1 cellular context compared by ENCODE assay signal in the genomic region with DNA sequence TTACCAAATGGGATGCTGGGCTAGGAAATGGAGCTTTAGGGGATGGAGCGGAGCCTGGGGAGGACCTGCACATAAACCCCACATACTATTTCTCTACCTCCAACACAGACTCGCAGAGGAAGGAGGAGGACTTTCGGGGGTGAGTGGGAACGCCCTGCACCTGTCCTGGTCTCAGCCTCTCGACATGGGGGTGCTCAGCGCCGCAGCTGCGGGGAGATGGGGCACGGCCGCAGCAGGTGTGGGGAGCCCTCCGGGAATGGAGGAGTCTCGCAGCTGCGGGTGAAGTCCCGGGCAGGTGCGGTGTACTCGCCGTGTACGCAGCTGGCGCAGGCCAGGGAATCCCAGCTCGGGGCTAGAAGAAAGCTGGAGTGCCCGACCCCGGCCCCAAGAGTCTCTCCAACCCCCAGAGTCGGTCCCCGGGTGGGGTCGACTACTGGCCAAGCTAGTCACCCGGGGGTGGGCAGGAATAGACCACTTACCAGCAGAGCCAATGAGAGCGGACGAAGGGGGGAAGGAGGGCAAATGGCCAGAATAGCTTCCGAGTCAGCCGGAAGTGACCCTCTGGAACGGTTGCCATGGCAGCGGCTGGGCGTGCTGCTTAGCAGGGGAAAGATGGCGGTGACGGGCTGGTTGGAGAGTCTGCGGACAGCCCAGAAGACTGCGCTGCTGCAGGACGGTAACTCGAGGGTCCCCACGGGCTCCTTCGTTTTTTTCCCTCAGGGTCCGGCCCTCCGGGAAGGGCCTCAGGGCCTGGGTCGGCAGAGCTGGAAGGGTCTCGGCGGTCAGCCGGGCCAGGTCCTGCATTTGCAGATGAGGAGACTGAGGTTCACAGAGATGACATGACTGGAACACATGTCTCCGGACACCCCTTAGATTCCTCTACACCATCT.
TF ChIP-seq lines count a peak whose summit lies in the region.

A gene (plus strand): TSS at position 597 of the 890 bp plus-strand sequence. CDS start 16 bp downstream, at position 613.
A gene (minus strand): TSS at position 533 of the 890 bp plus-strand sequence. CDS start 897 bp downstream, outside the sequence.

TF ChIP-seq in HepG2, 621 proteins besides CTCF, POLR2A, EP300 and RAD21 (continued from another document and continues in another):
- TF ChIP-seq, protein P1, sequence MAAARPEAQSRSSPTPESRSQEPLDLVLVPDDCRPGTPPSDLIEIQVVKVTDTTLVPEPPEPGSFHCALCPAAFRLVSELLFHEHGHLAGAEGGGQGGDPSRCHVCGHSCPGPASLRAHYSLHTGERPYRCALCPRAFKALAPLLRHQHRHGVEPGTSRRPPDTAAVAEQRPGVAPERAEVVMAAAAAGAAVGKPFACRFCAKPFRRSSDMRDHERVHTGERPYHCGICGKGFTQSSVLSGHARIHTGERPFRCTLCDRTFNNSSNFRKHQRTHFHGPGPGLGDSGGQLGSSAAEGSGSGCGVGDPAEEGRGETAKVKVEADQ (CRISPR knock-in tag; IDR thresholded peaks at IDR 0.05; ENCODE audit: borderline replicate concordance) = peak; percentile 56; the same call in 1 of the 2 replicates
- TF ChIP-seq MIER3 (CRISPR knock-in tag; IDR thresholded peaks at IDR 0.05; ENCODE audit: borderline replicate concordance) = peak; percentile 45; the same call in 1 of the 2 replicates
- TF ChIP-seq, protein P2, sequence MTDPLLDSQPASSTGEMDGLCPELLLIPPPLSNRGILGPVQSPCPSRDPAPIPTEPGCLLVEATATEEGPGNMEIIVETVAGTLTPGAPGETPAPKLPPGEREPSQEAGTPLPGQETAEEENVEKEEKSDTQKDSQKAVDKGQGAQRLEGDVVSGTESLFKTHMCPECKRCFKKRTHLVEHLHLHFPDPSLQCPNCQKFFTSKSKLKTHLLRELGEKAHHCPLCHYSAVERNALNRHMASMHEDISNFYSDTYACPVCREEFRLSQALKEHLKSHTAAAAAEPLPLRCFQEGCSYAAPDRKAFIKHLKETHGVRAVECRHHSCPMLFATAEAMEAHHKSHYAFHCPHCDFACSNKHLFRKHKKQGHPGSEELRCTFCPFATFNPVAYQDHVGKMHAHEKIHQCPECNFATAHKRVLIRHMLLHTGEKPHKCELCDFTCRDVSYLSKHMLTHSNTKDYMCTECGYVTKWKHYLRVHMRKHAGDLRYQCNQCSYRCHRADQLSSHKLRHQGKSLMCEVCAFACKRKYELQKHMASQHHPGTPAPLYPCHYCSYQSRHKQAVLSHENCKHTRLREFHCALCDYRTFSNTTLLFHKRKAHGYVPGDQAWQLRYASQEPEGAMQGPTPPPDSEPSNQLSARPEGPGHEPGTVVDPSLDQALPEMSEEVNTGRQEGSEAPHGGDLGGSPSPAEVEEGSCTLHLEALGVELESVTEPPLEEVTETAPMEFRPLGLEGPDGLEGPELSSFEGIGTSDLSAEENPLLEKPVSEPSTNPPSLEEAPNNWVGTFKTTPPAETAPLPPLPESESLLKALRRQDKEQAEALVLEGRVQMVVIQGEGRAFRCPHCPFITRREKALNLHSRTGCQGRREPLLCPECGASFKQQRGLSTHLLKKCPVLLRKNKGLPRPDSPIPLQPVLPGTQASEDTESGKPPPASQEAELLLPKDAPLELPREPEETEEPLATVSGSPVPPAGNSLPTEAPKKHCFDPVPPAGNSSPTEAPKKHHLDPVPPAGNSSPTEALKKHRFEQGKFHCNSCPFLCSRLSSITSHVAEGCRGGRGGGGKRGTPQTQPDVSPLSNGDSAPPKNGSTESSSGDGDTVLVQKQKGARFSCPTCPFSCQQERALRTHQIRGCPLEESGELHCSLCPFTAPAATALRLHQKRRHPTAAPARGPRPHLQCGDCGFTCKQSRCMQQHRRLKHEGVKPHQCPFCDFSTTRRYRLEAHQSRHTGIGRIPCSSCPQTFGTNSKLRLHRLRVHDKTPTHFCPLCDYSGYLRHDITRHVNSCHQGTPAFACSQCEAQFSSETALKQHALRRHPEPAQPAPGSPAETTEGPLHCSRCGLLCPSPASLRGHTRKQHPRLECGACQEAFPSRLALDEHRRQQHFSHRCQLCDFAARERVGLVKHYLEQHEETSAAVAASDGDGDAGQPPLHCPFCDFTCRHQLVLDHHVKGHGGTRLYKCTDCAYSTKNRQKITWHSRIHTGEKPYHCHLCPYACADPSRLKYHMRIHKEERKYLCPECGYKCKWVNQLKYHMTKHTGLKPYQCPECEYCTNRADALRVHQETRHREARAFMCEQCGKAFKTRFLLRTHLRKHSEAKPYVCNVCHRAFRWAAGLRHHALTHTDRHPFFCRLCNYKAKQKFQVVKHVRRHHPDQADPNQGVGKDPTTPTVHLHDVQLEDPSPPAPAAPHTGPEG (CRISPR knock-in tag; IDR thresholded peaks at IDR 0.05) = peak; percentile 78; the same call in 1 of the 2 replicates
- no peak for TF ChIP-seq MAFK (conservative IDR thresholded peaks at IDR 0.05 in 1 of 2, IDR thresholded peaks at IDR 0.05 in 1 of 2; ENCODE audit: low read length in 2 of 2)
- TF ChIP-seq ZNF776 (CRISPR knock-in tag; IDR thresholded peaks at IDR 0.05) = no peak; the same call in 1 of the 2 replicates
- TF ChIP-seq TP53 (CRISPR knock-in tag; conservative IDR thresholded peaks at IDR 0.05) = 0 out of 2 replicates have a peak, but pooled peaks have one; percentile 7
- 0 out of 2 replicates have a peak, but pooled peaks have one; percentile 80 for TF ChIP-seq ZNF670 (CRISPR knock-in tag; IDR thresholded peaks at IDR 0.05; ENCODE audit: borderline replicate concordance)
- TF ChIP-seq, protein P3, sequence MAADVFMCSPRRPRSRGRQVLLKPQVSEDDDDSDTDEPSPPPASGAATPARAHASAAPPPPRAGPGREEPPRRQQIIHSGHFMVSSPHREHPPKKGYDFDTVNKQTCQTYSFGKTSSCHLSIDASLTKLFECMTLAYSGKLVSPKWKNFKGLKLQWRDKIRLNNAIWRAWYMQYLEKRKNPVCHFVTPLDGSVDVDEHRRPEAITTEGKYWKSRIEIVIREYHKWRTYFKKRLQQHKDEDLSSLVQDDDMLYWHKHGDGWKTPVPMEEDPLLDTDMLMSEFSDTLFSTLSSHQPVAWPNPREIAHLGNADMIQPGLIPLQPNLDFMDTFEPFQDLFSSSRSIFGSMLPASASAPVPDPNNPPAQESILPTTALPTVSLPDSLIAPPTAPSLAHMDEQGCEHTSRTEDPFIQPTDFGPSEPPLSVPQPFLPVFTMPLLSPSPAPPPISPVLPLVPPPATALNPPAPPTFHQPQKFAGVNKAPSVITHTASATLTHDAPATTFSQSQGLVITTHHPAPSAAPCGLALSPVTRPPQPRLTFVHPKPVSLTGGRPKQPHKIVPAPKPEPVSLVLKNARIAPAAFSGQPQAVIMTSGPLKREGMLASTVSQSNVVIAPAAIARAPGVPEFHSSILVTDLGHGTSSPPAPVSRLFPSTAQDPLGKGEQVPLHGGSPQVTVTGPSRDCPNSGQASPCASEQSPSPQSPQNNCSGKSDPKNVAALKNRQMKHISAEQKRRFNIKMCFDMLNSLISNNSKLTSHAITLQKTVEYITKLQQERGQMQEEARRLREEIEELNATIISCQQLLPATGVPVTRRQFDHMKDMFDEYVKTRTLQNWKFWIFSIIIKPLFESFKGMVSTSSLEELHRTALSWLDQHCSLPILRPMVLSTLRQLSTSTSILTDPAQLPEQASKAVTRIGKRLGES (CRISPR knock-in tag; IDR thresholded peaks at IDR 0.05; ENCODE audit: borderline replicate concordance) = 0 out of 2 replicates have a peak, but pooled peaks have one; percentile 38
- TF ChIP-seq, protein P4, sequence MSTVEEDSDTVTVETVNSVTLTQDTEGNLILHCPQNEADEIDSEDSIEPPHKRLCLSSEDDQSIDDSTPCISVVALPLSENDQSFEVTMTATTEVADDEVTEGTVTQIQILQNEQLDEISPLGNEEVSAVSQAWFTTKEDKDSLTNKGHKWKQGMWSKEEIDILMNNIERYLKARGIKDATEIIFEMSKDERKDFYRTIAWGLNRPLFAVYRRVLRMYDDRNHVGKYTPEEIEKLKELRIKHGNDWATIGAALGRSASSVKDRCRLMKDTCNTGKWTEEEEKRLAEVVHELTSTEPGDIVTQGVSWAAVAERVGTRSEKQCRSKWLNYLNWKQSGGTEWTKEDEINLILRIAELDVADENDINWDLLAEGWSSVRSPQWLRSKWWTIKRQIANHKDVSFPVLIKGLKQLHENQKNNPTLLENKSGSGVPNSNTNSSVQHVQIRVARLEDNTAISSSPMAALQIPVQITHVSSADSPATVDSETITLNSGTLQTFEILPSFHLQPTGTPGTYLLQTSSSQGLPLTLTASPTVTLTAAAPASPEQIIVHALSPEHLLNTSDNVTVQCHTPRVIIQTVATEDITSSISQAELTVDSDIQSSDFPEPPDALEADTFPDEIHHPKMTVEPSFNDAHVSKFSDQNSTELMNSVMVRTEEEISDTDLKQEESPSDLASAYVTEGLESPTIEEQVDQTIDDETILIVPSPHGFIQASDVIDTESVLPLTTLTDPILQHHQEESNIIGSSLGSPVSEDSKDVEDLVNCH (CRISPR knock-in tag; IDR thresholded peaks at IDR 0.05) = no peak
- TF ChIP-seq NFE2L1 (CRISPR knock-in tag; IDR thresholded peaks at IDR 0.05; ENCODE audit: borderline replicate concordance) = no peak
- TF ChIP-seq ATF1 (CRISPR knock-in tag; IDR thresholded peaks at IDR 0.05) = no peak
- peak; percentile 57 for TF ChIP-seq ELF1 (CRISPR knock-in tag; IDR thresholded peaks at IDR 0.05)
- TF ChIP-seq SOX6 (IDR thresholded peaks at IDR 0.05) = no peak
- no peak for TF ChIP-seq SOX6 (CRISPR knock-in tag; IDR thresholded peaks at IDR 0.05)
- peak; percentile 37; the same call in 1 of the 2 replicates for TF ChIP-seq TOE1 (CRISPR knock-in tag; IDR thresholded peaks at IDR 0.05)
- TF ChIP-seq ZNF430 (CRISPR knock-in tag; IDR thresholded peaks at IDR 0.05) = no peak
- TF ChIP-seq, protein P5, sequence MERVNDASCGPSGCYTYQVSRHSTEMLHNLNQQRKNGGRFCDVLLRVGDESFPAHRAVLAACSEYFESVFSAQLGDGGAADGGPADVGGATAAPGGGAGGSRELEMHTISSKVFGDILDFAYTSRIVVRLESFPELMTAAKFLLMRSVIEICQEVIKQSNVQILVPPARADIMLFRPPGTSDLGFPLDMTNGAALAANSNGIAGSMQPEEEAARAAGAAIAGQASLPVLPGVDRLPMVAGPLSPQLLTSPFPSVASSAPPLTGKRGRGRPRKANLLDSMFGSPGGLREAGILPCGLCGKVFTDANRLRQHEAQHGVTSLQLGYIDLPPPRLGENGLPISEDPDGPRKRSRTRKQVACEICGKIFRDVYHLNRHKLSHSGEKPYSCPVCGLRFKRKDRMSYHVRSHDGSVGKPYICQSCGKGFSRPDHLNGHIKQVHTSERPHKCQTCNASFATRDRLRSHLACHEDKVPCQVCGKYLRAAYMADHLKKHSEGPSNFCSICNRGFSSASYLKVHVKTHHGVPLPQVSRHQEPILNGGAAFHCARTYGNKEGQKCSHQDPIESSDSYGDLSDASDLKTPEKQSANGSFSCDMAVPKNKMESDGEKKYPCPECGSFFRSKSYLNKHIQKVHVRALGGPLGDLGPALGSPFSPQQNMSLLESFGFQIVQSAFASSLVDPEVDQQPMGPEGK (CRISPR knock-in tag; IDR thresholded peaks at IDR 0.05) = peak; percentile 88
- TF ChIP-seq ZNF788 (CRISPR knock-in tag; IDR thresholded peaks at IDR 0.05; ENCODE audit: borderline replicate concordance) = peak; percentile 40; the same call in 1 of the 2 replicates
- TF ChIP-seq RELA (CRISPR knock-in tag; IDR thresholded peaks at IDR 0.05) = 0 out of 2 replicates have a peak, but pooled peaks have one; percentile 46
- peak; percentile 78 for TF ChIP-seq NFYB (CRISPR knock-in tag; IDR thresholded peaks at IDR 0.05)
- peak; percentile 73; the same call in 1 of the 2 replicates for TF ChIP-seq FOXK1 (CRISPR knock-in tag; IDR thresholded peaks at IDR 0.05; ENCODE audit: borderline replicate concordance, low read depth)
- TF ChIP-seq, protein P6, sequence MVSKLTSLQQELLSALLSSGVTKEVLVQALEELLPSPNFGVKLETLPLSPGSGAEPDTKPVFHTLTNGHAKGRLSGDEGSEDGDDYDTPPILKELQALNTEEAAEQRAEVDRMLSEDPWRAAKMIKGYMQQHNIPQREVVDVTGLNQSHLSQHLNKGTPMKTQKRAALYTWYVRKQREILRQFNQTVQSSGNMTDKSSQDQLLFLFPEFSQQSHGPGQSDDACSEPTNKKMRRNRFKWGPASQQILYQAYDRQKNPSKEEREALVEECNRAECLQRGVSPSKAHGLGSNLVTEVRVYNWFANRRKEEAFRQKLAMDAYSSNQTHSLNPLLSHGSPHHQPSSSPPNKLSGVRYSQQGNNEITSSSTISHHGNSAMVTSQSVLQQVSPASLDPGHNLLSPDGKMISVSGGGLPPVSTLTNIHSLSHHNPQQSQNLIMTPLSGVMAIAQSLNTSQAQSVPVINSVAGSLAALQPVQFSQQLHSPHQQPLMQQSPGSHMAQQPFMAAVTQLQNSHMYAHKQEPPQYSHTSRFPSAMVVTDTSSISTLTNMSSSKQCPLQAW (CRISPR knock-in tag; IDR thresholded peaks at IDR 0.05) = peak; percentile 60; the same call in 1 of the 2 replicates
- TF ChIP-seq NFATC3 (CRISPR knock-in tag; IDR thresholded peaks at IDR 0.05) = peak; percentile 76; the same call in 1 of the 2 replicates
- TF ChIP-seq AGO2 (optimal IDR thresholded peaks at IDR 0.05; ENCODE audit: low read depth, low read length) = peak; percentile 64
- TF ChIP-seq ZFP36L2 (CRISPR knock-in tag; IDR thresholded peaks at IDR 0.05) = no peak
- TF ChIP-seq ZBTB21 (CRISPR knock-in tag; IDR thresholded peaks at IDR 0.05) = no peak
- TF ChIP-seq, protein P7, sequence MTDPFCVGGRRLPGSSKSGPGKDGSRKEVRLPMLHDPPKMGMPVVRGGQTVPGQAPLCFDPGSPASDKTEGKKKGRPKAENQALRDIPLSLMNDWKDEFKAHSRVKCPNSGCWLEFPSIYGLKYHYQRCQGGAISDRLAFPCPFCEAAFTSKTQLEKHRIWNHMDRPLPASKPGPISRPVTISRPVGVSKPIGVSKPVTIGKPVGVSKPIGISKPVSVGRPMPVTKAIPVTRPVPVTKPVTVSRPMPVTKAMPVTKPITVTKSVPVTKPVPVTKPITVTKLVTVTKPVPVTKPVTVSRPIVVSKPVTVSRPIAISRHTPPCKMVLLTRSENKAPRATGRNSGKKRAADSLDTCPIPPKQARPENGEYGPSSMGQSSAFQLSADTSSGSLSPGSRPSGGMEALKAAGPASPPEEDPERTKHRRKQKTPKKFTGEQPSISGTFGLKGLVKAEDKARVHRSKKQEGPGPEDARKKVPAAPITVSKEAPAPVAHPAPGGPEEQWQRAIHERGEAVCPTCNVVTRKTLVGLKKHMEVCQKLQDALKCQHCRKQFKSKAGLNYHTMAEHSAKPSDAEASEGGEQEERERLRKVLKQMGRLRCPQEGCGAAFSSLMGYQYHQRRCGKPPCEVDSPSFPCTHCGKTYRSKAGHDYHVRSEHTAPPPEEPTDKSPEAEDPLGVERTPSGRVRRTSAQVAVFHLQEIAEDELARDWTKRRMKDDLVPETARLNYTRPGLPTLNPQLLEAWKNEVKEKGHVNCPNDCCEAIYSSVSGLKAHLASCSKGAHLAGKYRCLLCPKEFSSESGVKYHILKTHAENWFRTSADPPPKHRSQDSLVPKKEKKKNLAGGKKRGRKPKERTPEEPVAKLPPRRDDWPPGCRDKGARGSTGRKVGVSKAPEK (CRISPR knock-in tag; IDR thresholded peaks at IDR 0.05; ENCODE audit: borderline replicate concordance) = no peak
- TF ChIP-seq ATF7 (IDR thresholded peaks at IDR 0.05) = no peak
- no peak for TF ChIP-seq ATF7 (CRISPR knock-in tag; IDR thresholded peaks at IDR 0.05)
- TF ChIP-seq, protein P8, sequence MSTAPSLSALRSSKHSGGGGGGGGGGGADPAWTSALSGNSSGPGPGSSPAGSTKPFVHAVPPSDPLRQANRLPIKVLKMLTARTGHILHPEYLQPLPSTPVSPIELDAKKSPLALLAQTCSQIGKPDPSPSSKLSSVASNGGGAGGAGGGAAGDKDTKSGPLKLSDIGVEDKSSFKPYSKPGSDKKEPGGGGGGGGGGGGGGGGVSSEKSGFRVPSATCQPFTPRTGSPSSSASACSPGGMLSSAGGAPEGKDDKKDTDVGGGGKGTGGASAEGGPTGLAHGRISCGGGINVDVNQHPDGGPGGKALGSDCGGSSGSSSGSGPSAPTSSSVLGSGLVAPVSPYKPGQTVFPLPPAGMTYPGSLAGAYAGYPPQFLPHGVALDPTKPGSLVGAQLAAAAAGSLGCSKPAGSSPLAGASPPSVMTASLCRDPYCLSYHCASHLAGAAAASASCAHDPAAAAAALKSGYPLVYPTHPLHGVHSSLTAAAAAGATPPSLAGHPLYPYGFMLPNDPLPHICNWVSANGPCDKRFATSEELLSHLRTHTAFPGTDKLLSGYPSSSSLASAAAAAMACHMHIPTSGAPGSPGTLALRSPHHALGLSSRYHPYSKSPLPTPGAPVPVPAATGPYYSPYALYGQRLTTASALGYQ (CRISPR knock-in tag; IDR thresholded peaks at IDR 0.05) = peak; percentile 43; the same call in 1 of the 2 replicates
